ENCODE assay signal across 1 cellular context in the genomic region with DNA sequence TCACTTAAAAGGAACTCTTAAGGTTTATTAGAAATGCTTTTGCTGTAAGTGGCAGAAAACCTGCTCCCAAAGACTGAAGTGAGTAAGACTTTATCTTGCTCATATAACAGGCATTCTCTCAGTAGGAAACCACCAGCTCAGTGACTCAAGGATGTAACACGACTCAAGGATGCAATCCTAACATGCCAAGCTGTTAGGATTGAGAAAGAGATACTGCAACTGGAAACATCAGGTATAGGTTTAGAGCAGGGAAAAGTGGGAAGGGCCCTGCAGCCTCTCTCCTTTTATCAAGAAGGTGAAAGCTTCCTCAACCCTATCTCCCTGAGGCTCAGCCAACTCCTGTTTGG.
TF ChIP-seq lines count a peak whose summit lies in the region.

No MANE protein-coding gene starts in this region.

TF ChIP-seq in SK-N-SH treated with all-trans-retinoic acid at 6 μM for 48 hours, 23 proteins besides CTCF, POLR2A, EP300 and RAD21 (continued from another document):
- TF ChIP-seq, protein P1, sequence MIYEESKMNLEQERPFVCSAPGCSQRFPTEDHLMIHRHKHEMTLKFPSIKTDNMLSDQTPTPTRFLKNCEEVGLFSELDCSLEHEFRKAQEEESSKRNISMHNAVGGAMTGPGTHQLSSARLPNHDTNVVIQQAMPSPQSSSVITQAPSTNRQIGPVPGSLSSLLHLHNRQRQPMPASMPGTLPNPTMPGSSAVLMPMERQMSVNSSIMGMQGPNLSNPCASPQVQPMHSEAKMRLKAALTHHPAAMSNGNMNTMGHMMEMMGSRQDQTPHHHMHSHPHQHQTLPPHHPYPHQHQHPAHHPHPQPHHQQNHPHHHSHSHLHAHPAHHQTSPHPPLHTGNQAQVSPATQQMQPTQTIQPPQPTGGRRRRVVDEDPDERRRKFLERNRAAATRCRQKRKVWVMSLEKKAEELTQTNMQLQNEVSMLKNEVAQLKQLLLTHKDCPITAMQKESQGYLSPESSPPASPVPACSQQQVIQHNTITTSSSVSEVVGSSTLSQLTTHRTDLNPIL (CRISPR knock-in tag; IDR thresholded peaks at IDR 0.05; ENCODE audit: low read depth): no peak
- no peak for TF ChIP-seq BACH2 (CRISPR knock-in tag; IDR thresholded peaks at IDR 0.05; ENCODE audit: borderline replicate concordance)
TF ChIP-seq in SK-N-SH treated with all-trans-retinoic acid at 6 μM for 48 hours: peak in this region for 0.
